In genomic region chr2:221476195-221476594, GRCh38 we compare ENCODE assay signal across 25 cellular contexts.
"Had no signal": no experiment of that assay in that cellular context is flagged by ENCODE, and none has a peak within 500 bp of the region (broad histone marks: within the 10 kb centered on the region; RNA-seq: fewer than 3 reads in every experiment).

No MANE protein-coding gene starts in this region.

- H3K4me3 ChIP-seq: colonic mucosa, esophagus squamous epithelium, gastrocnemius medialis, heart right ventricle, left lung, lower lobe of right lung had no signal

- H3K27ac ChIP-seq: colonic mucosa, epithelial cell of prostate, esophagus squamous epithelium, gastrocnemius medialis, heart right ventricle, left lung, lower lobe of right lung had no signal

- DNase-seq: colonic mucosa; cortex of kidney; effector CD8-positive, alpha-beta T cell; effector memory CD8-positive, alpha-beta T cell; endodermal cell; erythroblast; esophagus squamous epithelium; foreskin fibroblast; foreskin melanocyte; gastrocnemius medialis; glutamatergic neuron; head of caudate nucleus; heart right ventricle; hippocampal formation; left cardiac atrium; left lung; left ventricle myocardium superior; lower lobe of right lung; mesenchymal stem cell; midbrain had no signal

- H3K36me3 ChIP-seq: colonic mucosa, esophagus squamous epithelium, gastrocnemius medialis, left lung, lower lobe of right lung had no signal

- H3K27me3 ChIP-seq: colonic mucosa, esophagus squamous epithelium, gastrocnemius medialis, heart right ventricle, left lung had no signal

- H3K9me3 ChIP-seq: colonic mucosa, esophagus squamous epithelium, gastrocnemius medialis, heart right ventricle, left lung, lower lobe of right lung had no signal

- FAIRE-seq: endometrium, islet of Langerhans, keratinocyte had no signal

- H3K4me1 ChIP-seq: colonic mucosa, gastrocnemius medialis, left lung, lower lobe of right lung had no signal

- ATAC-seq: effector memory CD8-positive, alpha-beta T cell; esophagus mucosa; heart right ventricle; left cardiac atrium; left lung; left ventricle myocardium superior; lower lobe of right lung had no signal
